1 cellular context compared by ENCODE assay signal in genomic region chr7:100705341-100705752, GRCh38.
A peak's percentile ranks its signal among the peaks of the same experiment; 100 is the strongest.
TF ChIP-seq lines count a peak whose summit lies in the region.

No MANE protein-coding gene starts in this region.

TF ChIP-seq in GM12878, 131 proteins besides CTCF, POLR2A, EP300 and RAD21 (continued from another document and continues in another):
- TF ChIP-seq ETV6 (conservative IDR thresholded peaks at IDR 0.05 in 1 of 2, IDR thresholded peaks at IDR 0.05 in 1 of 2; ENCODE audit: borderline replicate concordance in 1 of 2, low read depth in 1 of 2) (no peak), PAX5 (IDR thresholded peaks at IDR 0.05; ENCODE audit: borderline replicate concordance, low read depth, low read length) (no peak), BCL11A (IDR thresholded peaks at IDR 0.05; ENCODE audit: low read depth, low read length) (no peak), FOXM1 (IDR thresholded peaks at IDR 0.05; ENCODE audit: low read depth, low read length) (no peak), TAF1 (IDR thresholded peaks at IDR 0.05; ENCODE audit: borderline replicate concordance, low read depth, low read length) (no peak; the same call in 1 of the 2 replicates), JUND (IDR thresholded peaks at IDR 0.05; ENCODE audit: low read depth, low read length) (no peak), DPF2 (IDR thresholded peaks at IDR 0.05) (no peak; the same call in none of the 2 replicates), BCL3 (IDR thresholded peaks at IDR 0.05; ENCODE audit: borderline replicate concordance, insufficient read depth, low read depth, low read length, poor library complexity, severe bottlenecking) (no peak), GABPA (IDR thresholded peaks at IDR 0.05; ENCODE audit: low read depth) (no peak), REST (IDR thresholded peaks at IDR 0.05; ENCODE audit: low read depth, low read length) (no peak), ZNF274 (IDR thresholded peaks at IDR 0.05; ENCODE audit: insufficient read depth, insufficient read length) (no peak), ZBED1 (IDR thresholded peaks at IDR 0.05; ENCODE audit: borderline replicate concordance) (no peak), ZBTB4 (CRISPR knock-in tag; IDR thresholded peaks at IDR 0.05) (no peak), WRNIP1 (IDR thresholded peaks at IDR 0.05; ENCODE audit: borderline replicate concordance, low read depth, low read length) (no peak), NRF1 (conservative IDR thresholded peaks at IDR 0.05; ENCODE audit: low read depth, low read length) (0 out of 2 replicates have a peak, but pooled peaks have one; percentile 2), TCF7 (IDR thresholded peaks at IDR 0.05; ENCODE audit: borderline replicate concordance) (no peak), NFYA (IDR thresholded peaks at IDR 0.05; ENCODE audit: borderline replicate concordance, low read depth, low read length) (no peak), USF1 (IDR thresholded peaks at IDR 0.05; ENCODE audit: borderline replicate concordance, extremely low read length, insufficient read depth, low read depth, low read length) (no peak), SMAD1 (IDR thresholded peaks at IDR 0.05; ENCODE audit: low read depth, partially characterized antibody) (no peak), EGR1 (IDR thresholded peaks at IDR 0.05; ENCODE audit: borderline replicate concordance in 1 of 2, low read depth in 2 of 2, low read length in 2 of 2) (peak in 1 of 2 experiments; percentile 81; a peak in 2 of 3 replicates), CREB1 (IDR thresholded peaks at IDR 0.05; ENCODE audit: low read depth) (no peak), RBBP5 (conservative IDR thresholded peaks at IDR 0.05) (0 out of 2 replicates have a peak, but pooled peaks have one; percentile 1), MTA2 (IDR thresholded peaks at IDR 0.05; ENCODE audit: low read depth) (0 out of 2 replicates have a peak, but pooled peaks have one; percentile 15), EZH2 (IDR thresholded peaks at IDR 0.05; ENCODE audit: borderline replicate concordance, control insufficient read depth, low read depth, low read length) (no peak), TBL1XR1 (IDR thresholded peaks at IDR 0.05; ENCODE audit: low read depth, low read length) (no peak), PKNOX1 (IDR thresholded peaks at IDR 0.05) (no peak), TCF3 (IDR thresholded peaks at IDR 0.05; ENCODE audit: borderline replicate concordance, insufficient read depth, low read depth, low read length) (peak; percentile 69; the same call in 1 of the 2 replicates), PAX8 (IDR thresholded peaks at IDR 0.05) (no peak), SPI1 (IDR thresholded peaks at IDR 0.05; ENCODE audit: borderline replicate concordance, insufficient read depth, low read depth, low read length) (no peak), CBFB (IDR thresholded peaks at IDR 0.05; ENCODE audit: low read depth) (no peak), POLR2AphosphoS2 (IDR thresholded peaks at IDR 0.05; ENCODE audit: low read depth, low read length) (no peak), HDAC2 (IDR thresholded peaks at IDR 0.05) (no peak), STAT3 (IDR thresholded peaks at IDR 0.05; ENCODE audit: low read depth, low read length) (no peak), CEBPZ (IDR thresholded peaks at IDR 0.05; ENCODE audit: low read depth, low read length) (no peak), CHD4 (IDR thresholded peaks at IDR 0.05) (no peak), HDAC6 (IDR thresholded peaks at IDR 0.05; ENCODE audit: unreplicated experiment) (no peak), ZNF592 (IDR thresholded peaks at IDR 0.05) (no peak), POLR2AphosphoS5 (IDR thresholded peaks at IDR 0.05; ENCODE audit: low read length) (0 out of 2 replicates have a peak, but pooled peaks have one; percentile 6), SKIL (IDR thresholded peaks at IDR 0.05; ENCODE audit: low read depth, poor library complexity, severe bottlenecking) (no peak)
